In the genomic region with DNA sequence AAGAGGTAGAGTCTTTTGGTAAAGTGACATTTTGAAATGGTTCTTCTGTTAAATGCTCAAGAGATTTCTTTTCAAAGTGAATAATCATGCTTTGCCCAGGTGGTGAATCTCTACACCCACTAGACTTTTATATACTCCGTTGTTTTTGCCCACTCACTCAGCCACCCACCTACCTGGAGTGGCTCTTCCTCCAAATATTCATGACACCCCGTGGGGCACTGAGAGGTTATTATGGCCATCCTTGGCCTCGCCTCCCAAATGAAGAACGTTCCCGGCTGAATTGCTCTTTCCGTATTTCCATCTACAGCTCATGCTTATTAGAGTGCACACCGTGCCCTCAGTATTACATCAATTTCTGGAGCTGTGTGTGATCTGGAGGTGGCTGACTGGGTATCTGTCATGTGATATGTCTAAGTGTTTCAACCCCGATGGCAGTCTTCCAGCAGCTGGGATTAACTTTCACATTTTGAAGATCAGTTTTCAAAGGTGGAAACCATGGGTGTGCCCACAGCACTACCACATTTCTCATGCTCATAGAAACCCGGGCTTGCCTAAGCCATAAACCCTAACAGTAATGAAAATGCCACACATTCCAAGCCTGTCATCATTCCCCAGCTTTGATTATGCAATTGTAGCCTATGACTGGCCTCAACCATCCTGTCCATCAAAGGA, we compare ENCODE assay signal across 8 cellular contexts.
DNase-seq lines count a peak whose midpoint lies in the region; ATAC-seq, FAIRE-seq and TF ChIP-seq lines count a peak whose summit lies in the region.

No MANE protein-coding gene starts in this region.

- H3K4me1 ChIP-seq in small intestine (ENCODE audit: control insufficient read depth in 2 of 2, insufficient read depth in 1 of 2, low read depth in 1 of 2, low read length in 1 of 2) (no peaks in the 10 kb centered on the region), upper lobe of right lung (peaks cover 7% of the 10 kb centered on the region)

- no peak overlapping the region for H3K27ac ChIP-seq in small intestine (ENCODE audit: low read depth in 1 of 2, low read length in 1 of 2)
- H3K27ac ChIP-seq in dorsolateral prefrontal cortex = no peak overlapping the region
- no peak overlapping the region for H3K27ac ChIP-seq in upper lobe of right lung

- no peak for FAIRE-seq in small intestine (lab: Jason Lieb, UNC)

- DNase-seq in H4 (ENCODE audit: low spot score) (peak; percentile 93), NCI-H226 (peak; percentile 95), epithelial cell of proximal tubule (ENCODE audit: low read depth) (peak; percentile 92), small intestine (peak; percentile 25), C1 segment of cervical spinal cord (lab: John Stamatoyannopoulos, UW) (no peak), dorsolateral prefrontal cortex (no peak), upper lobe of right lung (no peak)

- 49 to 71% (median 64%) methylated on average over 9 of the region's 9 CpGs for whole genome bisulfite sequencing in small intestine, 3 donors

- H3K9me3 ChIP-seq in small intestine (ENCODE audit: control insufficient read depth, low read depth) (no peaks in the 10 kb centered on the region), upper lobe of right lung (no peaks in the 10 kb centered on the region)

- no peaks in the 10 kb centered on the region for H3K27me3 ChIP-seq in small intestine (ENCODE audit: control insufficient read depth in 2 of 2, insufficient read depth in 2 of 2, low read length in 2 of 2)
- H3K27me3 ChIP-seq in dorsolateral prefrontal cortex = no peaks in the 10 kb centered on the region
- no peaks in the 10 kb centered on the region for H3K27me3 ChIP-seq in upper lobe of right lung

- ATAC-seq in GM21381 (IDR thresholded peaks at IDR 0.05; ENCODE audit: unreplicated experiment) (no peak), upper lobe of right lung (no peak)

- TF ChIP-seq CTCF in epithelial cell of proximal tubule (conservative IDR thresholded peaks at IDR 0.05; ENCODE audit: low read depth, low read length) (no peak), dorsolateral prefrontal cortex (IDR thresholded peaks at IDR 0.05 in 54 of 56, conservative IDR thresholded peaks at IDR 0.05 in 2 of 56; ENCODE audit: low read depth in 1 of 56, partially characterized antibody in 56 of 56) (no peak), upper lobe of right lung (IDR thresholded peaks at IDR 0.05) (no peak)

- intact Hi-C loops in dorsolateral prefrontal cortex (cut with DNase I) (no loop called here), upper lobe of right lung (cut with DNase I) (no loop called here)

- no peaks in the 10 kb centered on the region for H3K36me3 ChIP-seq in small intestine (ENCODE audit: control insufficient read depth in 2 of 2, insufficient read depth in 2 of 2, low read length in 2 of 2)
- no peaks in the 10 kb centered on the region for H3K36me3 ChIP-seq in upper lobe of right lung

- H3K4me3 ChIP-seq in epithelial cell of proximal tubule (ENCODE audit: low read depth, low read length) (no peak overlapping the region), small intestine (ENCODE audit: low read depth in 1 of 2, low read length in 2 of 2) (no peak overlapping the region), dorsolateral prefrontal cortex (no peak overlapping the region), upper lobe of right lung (no peak overlapping the region)

Comparison
In these comparisons a context has a peak if more than half of its experiments do, and no peak if none do; other contexts are left out.
1. DNase-seq: peak in H4 (single experiment), NCI-H226 (single experiment), epithelial cell of proximal tubule (single experiment) and small intestine (single experiment); none in C1 segment of cervical spinal cord (0 of 14), dorsolateral prefrontal cortex (0 of 10) and upper lobe of right lung (single experiment).